ENCODE assay signal across 26 cellular contexts in the genomic region with DNA sequence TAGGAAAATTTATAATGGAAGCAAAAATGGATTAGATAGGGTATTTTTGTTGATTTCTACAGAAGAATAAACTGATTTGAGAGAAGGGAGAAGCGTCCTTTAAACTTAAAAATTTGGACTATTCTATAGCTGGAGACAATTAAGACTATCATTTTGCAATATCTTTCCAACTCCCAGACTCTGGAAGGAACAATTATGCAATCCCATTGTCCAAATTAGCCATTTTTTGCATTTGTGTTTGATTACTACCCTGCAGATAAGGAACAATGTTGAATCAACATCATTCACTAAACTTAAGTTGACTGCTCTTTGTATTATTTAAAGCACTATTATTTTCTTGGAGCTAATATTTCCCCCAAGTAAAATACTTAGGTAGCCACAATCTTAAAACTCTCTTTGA. TPM values are rescaled to one million over a fixed set of nuclear protein-coding genes. Genes with fewer than 3 reads are reported as not detected.
DNase-seq lines count a peak whose midpoint lies in the region; ATAC-seq and TF ChIP-seq lines count a peak whose summit lies in the region.
"Had no signal": no experiment of that assay in that cellular context is flagged by ENCODE, and none has a peak within 500 bp of the region (broad histone marks: within the 10 kb centered on the region; RNA-seq: fewer than 3 reads in every experiment).

No MANE protein-coding gene starts in this region.

- TF ChIP-seq POLR2A in gastroesophageal sphincter (IDR thresholded peaks at IDR 0.05), result no peak

- peak overlapping the region; percentile 51 for H3K4me2 ChIP-seq in skeletal muscle satellite cell (ENCODE audit: low read length)
- H3K4me2 ChIP-seq: neural progenitor cell had no signal

- H3K4me3 ChIP-seq in gastroesophageal sphincter, result no peak overlapping the region
- H3K4me3 ChIP-seq in skeletal muscle satellite cell (ENCODE audit: low read length), result no peak overlapping the region
- H3K4me3 ChIP-seq: body of pancreas, HAP-1, neural progenitor cell, SJSA1, stomach, upper lobe of left lung had no signal

- H3K9ac ChIP-seq in skeletal muscle satellite cell (ENCODE audit: low read depth, low read length), result peak overlapping the region; percentile 12
- H3K9ac ChIP-seq: neural progenitor cell had no signal

- 81 to 88% methylated on average over 1 of the region's 1 CpG for WGBS in gastroesophageal sphincter (ENCODE audit: low coverage in 1 of 2), 2 donors

- no peak for ATAC-seq in gastroesophageal sphincter
- no peak for ATAC-seq in GM21723 (IDR thresholded peaks at IDR 0.05; ENCODE audit: unreplicated experiment)
- ATAC-seq: body of pancreas, foreskin keratinocyte, Panc1, WTC11 had no signal

- H3K4me1 ChIP-seq in gastroesophageal sphincter (peaks cover 43 to 91% (median 43%) of the 10 kb centered on the region in 3 donors), skeletal muscle satellite cell (ENCODE audit: control insufficient read depth, insufficient read depth, low read length) (peaks cover 63% of the 10 kb centered on the region)
- H3K4me1 ChIP-seq: HAP-1 had no signal

- H3K36me3 ChIP-seq in gastroesophageal sphincter (peaks cover 0 to 6% of the 10 kb centered on the region in 2 donors), skeletal muscle satellite cell (ENCODE audit: insufficient read depth, low read length) (peaks cover 28% of the 10 kb centered on the region)
- H3K36me3 ChIP-seq: neural progenitor cell had no signal

- peak overlapping the region in 3 of 4 donors; percentile 69 to 88 (median 87) for H3K27ac ChIP-seq in gastroesophageal sphincter
- H3K27ac ChIP-seq: foreskin keratinocyte, HL-60, neural progenitor cell, SJSA1 had no signal

- H3K27me3 ChIP-seq in gastroesophageal sphincter (no peaks in the 10 kb centered on the region), skeletal muscle satellite cell (ENCODE audit: control insufficient read depth, insufficient read depth, low read length) (no peaks in the 10 kb centered on the region)
- H3K27me3 ChIP-seq: body of pancreas, foreskin keratinocyte, neural progenitor cell, SJSA1, stomach, upper lobe of left lung had no signal

- DNase-seq in EH (ENCODE audit: low read depth) (peak; percentile 56), amniotic epithelial cell (ENCODE audit: low read depth) (peak; percentile 52), ecto neural progenitor cell (ENCODE audit: low spot score) (no peak), NCI-H2107 treated with DMSO at 0.1 percent for 48 hours (lab: John Stamatoyannopoulos, UW; ENCODE audit: unreplicated experiment) (no peak)
- DNase-seq: activated CD4-positive, alpha-beta T cell treated with anti-CD3 and anti-CD28 coated beads, Interleukin-2, amount 50 U/mL, for 4 hours; activated CD8-positive, alpha-beta memory T cell treated with anti-CD3 and anti-CD28 coated beads, Interleukin-2, amount 50 U/mL, for 4 hours; activated naive CD8-positive, alpha-beta T cell treated with anti-CD3 and anti-CD28 coated beads for 36 hours; body of pancreas; foreskin keratinocyte; hypothalamus; NCI-H1417; NCI-H2107; NCI-H524; retina; stimulated activated CD4-positive, alpha-beta T cell treated with anti-CD3 and anti-CD28 coated beads, Interleukin-15, amount 100 ng/mL, for 24 hours; stomach; upper lobe of left lung had no signal

- H3K9me3 ChIP-seq in gastroesophageal sphincter (no peaks in the 10 kb centered on the region), skeletal muscle satellite cell (replicated peaks; ENCODE audit: low read length) (no peaks in the 10 kb centered on the region)
- H3K9me3 ChIP-seq: body of pancreas, HAP-1, SJSA1, stomach, upper lobe of left lung had no signal

- TF ChIP-seq EP300 in gastroesophageal sphincter (IDR thresholded peaks at IDR 0.05), result no peak

- no peak for TF ChIP-seq CTCF in gastroesophageal sphincter (IDR thresholded peaks at IDR 0.05)

RNA-seq across cellular contexts. Expression of gene SELPLG, which starts 34.8 kb away (rescaled TPM):
- 10 to 100 TPM in 1 of 4 donors, 1 to 10 TPM in 3; 3.6 to 12.4 (median 5.5) TPM for total RNA-seq in gastroesophageal sphincter
- 0.76 and 0.87 TPM in 2 replicates for total RNA-seq in skeletal muscle satellite cell (2012; rRNA removed)

Comparison
In these comparisons a context has a peak if more than half of its experiments do, and no peak if none do; other contexts are left out.
1. DNase-seq: peak in EH (single experiment) and amniotic epithelial cell (single experiment); none in ecto neural progenitor cell (single experiment) and NCI-H2107 treated with DMSO at 0.1 percent for 48 hours (single experiment).